Comparison of ENCODE assay signal across 32 cellular contexts in genomic region chr20:1568166-1568490, GRCh38. TPM values are rescaled to one million over a fixed set of nuclear protein-coding genes. Genes with fewer than 3 reads are reported as not detected.
DNase-seq lines count a peak whose midpoint lies in the region; ATAC-seq, FAIRE-seq and TF ChIP-seq lines count a peak whose summit lies in the region.
"Had no signal": no experiment of that assay in that cellular context is flagged by ENCODE, and none has a peak within 500 bp of the region (broad histone marks: within the 10 kb centered on the region; RNA-seq: fewer than 3 reads in every experiment).

No MANE protein-coding gene starts in this region.

- no peaks in the 10 kb centered on the region for H3K9me2 ChIP-seq in HCT116 (ENCODE audit: insufficient read depth)

- no peaks in the 10 kb centered on the region for H3K4me1 ChIP-seq in BLaER1
- peaks cover 6 to 38% of the 10 kb centered on the region in 2 experiments; a peak in 3 of 4 replicates for H3K4me1 ChIP-seq in HCT116 (ENCODE audit: control insufficient read depth in 1 of 2, insufficient read depth in 2 of 2, low read length in 2 of 2)
- H3K4me1 ChIP-seq: esophagus muscularis mucosa, SJSA1, stomach, tibial artery had no signal

- H3K27ac ChIP-seq in BLaER1 (no peak overlapping the region), HCT116 (ENCODE audit: low read depth, low read length) (no peak overlapping the region)
- H3K27ac ChIP-seq: esophagus muscularis mucosa, lower lobe of right lung, SJSA1, stomach, tibial artery had no signal

- TF ChIP-seq CTCF in HCT116 (IDR thresholded peaks at IDR 0.05 in 2 of 3, conservative IDR thresholded peaks at IDR 0.05 in 1 of 3; ENCODE audit: borderline replicate concordance in 1 of 3, insufficient read depth in 1 of 3, low read depth in 2 of 3, low read length in 2 of 3) (no peak), bronchial epithelial cell (IDR thresholded peaks at IDR 0.05; ENCODE audit: insufficient read depth, low read length, severe bottlenecking) (no peak)

- H3K36me3 ChIP-seq in BLaER1 (no peaks in the 10 kb centered on the region), HCT116 (ENCODE audit: control insufficient read depth in 1 of 2, insufficient read depth in 2 of 2, low read length in 2 of 2) (no peaks in the 10 kb centered on the region), bronchial epithelial cell (ENCODE audit: control insufficient read depth, insufficient read depth, low read length) (no peaks in the 10 kb centered on the region)
- H3K36me3 ChIP-seq: esophagus muscularis mucosa, lower lobe of right lung, SJSA1, stomach, tibial artery had no signal

- DNase-seq in HCT116 (ENCODE audit: low read depth, low spot score) (no peak), bronchial epithelial cell (ENCODE audit: low read depth) (peak; percentile 67), kidney tubule cell (ENCODE audit: low spot score) (peak; percentile 2), RKO (ENCODE audit: low spot score) (no peak)
- DNase-seq in effector CD8-positive, alpha-beta T cell (lab: John Stamatoyannopoulos, UW): no peak
- DNase-seq: activated CD4-positive, alpha-beta memory T cell treated with anti-CD3 and anti-CD28 coated beads, Interleukin-2, amount 10 ng/mL, durations not matched to agents 7 days and 5 days; activated CD8-positive, alpha-beta memory T cell treated with anti-CD3 and anti-CD28 coated beads, Interleukin-2, amount 50 U/mL, for 48 hours; activated naive CD4-positive, alpha-beta T cell treated with anti-CD3 and anti-CD28 coated beads, Interleukin-2, amount 50 U/mL, for 16 hours; amniotic stem cell; COR-L47; effector memory CD8-positive, alpha-beta T cell; foreskin melanocyte; GF-D8; lower lobe of right lung; mucosa of descending colon; NCI-H2081 treated with DMSO at 0.1 percent for 48 hours; NCI-H345; stimulated activated CD4-positive, alpha-beta T cell treated with anti-CD3 and anti-CD28 coated beads, Interleukin-2, amount 100 ng/mL, for 24 hours; stomach; tibial artery had no signal

- intact Hi-C loops in HCT116 (cut with micrococcal nuclease): no loop called here

- H3K4me2 ChIP-seq in BLaER1: peak overlapping the region; percentile 7; the same call in 1 of the 2 replicates
- peak overlapping the region; percentile 66 for H3K4me2 ChIP-seq in HCT116 (ENCODE audit: low read length)

- H3K9ac ChIP-seq in BLaER1 (no peak overlapping the region), HCT116 (ENCODE audit: low read length) (no peak overlapping the region)

- H3K27me3 ChIP-seq in BLaER1 (no peaks in the 10 kb centered on the region), HCT116 (ENCODE audit: insufficient read depth, low read length) (no peaks in the 10 kb centered on the region), bronchial epithelial cell (ENCODE audit: control insufficient read depth, insufficient read depth, low read length) (no peaks in the 10 kb centered on the region)
- H3K27me3 ChIP-seq: tibial artery had no signal

- no peak overlapping the region for H2AFZ ChIP-seq in HCT116 (ENCODE audit: low read depth, low read length, poor library complexity, severe bottlenecking)

- no peaks in the 10 kb centered on the region for H4K20me1 ChIP-seq in BLaER1
- no peaks in the 10 kb centered on the region for H4K20me1 ChIP-seq in HCT116 (ENCODE audit: insufficient read depth)

- POLR2A ChIA-PET in HCT116 (lab: Charles Lee): no interaction called here

- ATAC-seq in HCT116 (no peak), HG02981 (IDR thresholded peaks at IDR 0.05; ENCODE audit: unreplicated experiment) (no peak)
- ATAC-seq: activated CD4-positive, CD25-positive, alpha-beta regulatory T cell treated with anti-CD3 and anti-CD28 coated beads, Interleukin-2, amount 50 U/mL, for 24 hours; activated T-helper 17 cell treated with anti-CD3 and anti-CD28 coated beads, Interleukin-2, amount 50 U/mL, for 72 hours; effector memory CD8-positive, alpha-beta T cell; lower lobe of right lung; mucosa of descending colon; natural killer cell treated with Interleukin-12 subunit alpha and Interleukin-12 subunit beta and Interleukin-15 and Interleukin-18, amount 100 ng/mL, for 72 hours had no signal

- H3K79me2 ChIP-seq in HCT116 (ENCODE audit: insufficient read depth, low read length): no peaks in the 10 kb centered on the region

- TF ChIP-seq RAD21 in HCT116 (IDR thresholded peaks at IDR 0.05; ENCODE audit: low read depth): no peak

- H3K4me3 ChIP-seq in BLaER1: no peak overlapping the region
- H3K4me3 ChIP-seq in HCT116 (replicated peaks in 1 of 2; ENCODE audit: low read depth in 1 of 2, low read length in 2 of 2): 0 out of 4 replicates have a peak overlapping the region, but pooled peaks of 1 of the 2 experiments have one; percentile 23
- H3K4me3 ChIP-seq in bronchial epithelial cell (ENCODE audit: low read depth, low read length): no peak overlapping the region
- H3K4me3 ChIP-seq: esophagus muscularis mucosa, lower lobe of right lung, mucosa of descending colon, SJSA1, stomach, tibial artery had no signal

- RAD21 ChIA-PET in HCT116 (lab: Charles Lee; ENCODE audit: low non-redundant PET in 1 of 2, low total read pairs in 2 of 2, uncharacterized antibody in 2 of 2, unreplicated experiment in 2 of 2): no interaction called here

- CTCF ChIA-PET in HCT116 (lab: Charles Lee): no interaction called here

- no peak for FAIRE-seq in bronchial epithelial cell (lab: Jason Lieb, UNC)
- FAIRE-seq: islet of Langerhans, TTC549 had no signal

- 0 out of 2 replicates have a peak, but pooled peaks cover 4% of the 10 kb centered on the region for H3K9me3 ChIP-seq in BLaER1
- H3K9me3 ChIP-seq in HCT116 (ENCODE audit: control insufficient read depth in 1 of 2, insufficient read depth in 1 of 2, low read depth in 1 of 2, low read length in 2 of 2): no peaks in the 10 kb centered on the region
- H3K9me3 ChIP-seq: esophagus muscularis mucosa, lower lobe of right lung, mucosa of descending colon, SJSA1, stomach, tibial artery had no signal

- no peak for TF ChIP-seq POLR2A in HCT116 (IDR thresholded peaks at IDR 0.05; ENCODE audit: borderline replicate concordance, extremely low read depth, insufficient read depth, insufficient read length)

- BruUV-seq in HCT116 (replicated peaks; lab: Mats Ljungman, UMichigan): no TSS peak

TF ChIP-seq in HCT116, 20 proteins besides CTCF, POLR2A, EP300 and RAD21:
- no peak for TF ChIP-seq ZFX (IDR thresholded peaks at IDR 0.05)

RNA-seq across cellular contexts. Expression of gene SIRPD, which starts 10.6 kb away (rescaled TPM):
- total RNA-seq in HCT116 (2021; ENCODE audit: unreplicated experiment) (not detected), bronchial epithelial cell (not detected in 2 replicates)
- not detected in 2 replicates for polyA plus RNA-seq in HCT116 (2012)
- total RNA-seq: activated T-helper 17 cell treated with anti-CD3 and anti-CD28 coated beads, Interleukin-2, amount 50 U/mL, for 72 hours; esophagus muscularis mucosa; mucosa of descending colon; natural killer cell treated with Interleukin-12 subunit alpha and Interleukin-12 subunit beta and Interleukin-15 and Interleukin-18, amount 100 ng/mL, for 72 hours; osteocyte; renal cortical epithelial cell; SJSA1 had no signal
- polyA plus RNA-seq: BJ, stomach had no signal

RNA-seq across cellular contexts. Expression of gene SIRPB1, which starts 51.7 kb away (rescaled TPM):
- total RNA-seq in HCT116 (2021; ENCODE audit: unreplicated experiment): 1.9 TPM
- polyA plus RNA-seq in HCT116 (2012): 0.98 and 1.2 TPM in 2 replicates
- total RNA-seq in bronchial epithelial cell: not detected in 2 replicates
- total RNA-seq: SJSA1 had no signal

Comparison
In these comparisons a context has a peak if more than half of its experiments do, and no peak if none do; other contexts are left out.
1. DNase-seq: peak in bronchial epithelial cell (single experiment) and kidney tubule cell (single experiment); none in HCT116 (single experiment), RKO (single experiment) and effector CD8-positive, alpha-beta T cell (single experiment).